22 cellular contexts compared by ENCODE assay signal in genomic region chr2:11186145-11186544, GRCh38. TPM values are rescaled to one million over a fixed set of nuclear protein-coding genes. Genes with fewer than 3 reads are reported as not detected.
A peak's percentile ranks its signal among the peaks of the same experiment; 100 is the strongest.
DNase-seq lines count a peak whose midpoint lies in the region; ATAC-seq and TF ChIP-seq lines count a peak whose summit lies in the region.
"Had no signal": no experiment of that assay in that cellular context is flagged by ENCODE, and none has a peak within 500 bp of the region (broad histone marks: within the 10 kb centered on the region; RNA-seq: fewer than 3 reads in every experiment).

No MANE protein-coding gene starts in this region.

- no peak for DNase-seq in activated naive CD4-positive, alpha-beta T cell treated with anti-CD3 and anti-CD28 coated beads, Interleukin-2, amount 10 ng/mL, durations not matched to agents 7 days and 5 days
- no peak for DNase-seq in CD8-positive, alpha-beta T cell
- DNase-seq in osteoblast (ENCODE audit: insufficient read length, low spot score, missing footprints), result peak; percentile 17
- no peak for DNase-seq in activated CD4-positive, alpha-beta T cell treated with anti-CD3 and anti-CD28 coated beads for 48 hours
- DNase-seq in activated gamma-delta T cell (lab: John Stamatoyannopoulos, UW), result no peak
- DNase-seq in NCI-H1694 treated with DMSO at 0.1 percent for 48 hours (lab: John Stamatoyannopoulos, UW), result no peak
- DNase-seq: CD4-positive, CD25-positive, alpha-beta regulatory T cell; CD8-positive, alpha-beta memory T cell; DMS 273 treated with DMSO at 0.1 percent for 48 hours; DMS79; EL; GDM1; GM23248; H7; HCEC 1CT had no signal

- no peak overlapping the region for H3K4me3 Mint-ChIP-seq in activated naive CD4-positive, alpha-beta T cell treated with anti-CD3 and anti-CD28 coated beads, Interleukin-2, amount 50 U/mL, for 24 hours
- no peak overlapping the region for H3K4me3 Mint-ChIP-seq in activated naive CD4-positive, alpha-beta T cell treated with anti-CD3 and anti-CD28 coated beads, Interleukin-2, amount 10 ng/mL, durations not matched to agents 7 days and 5 days
- no peak overlapping the region for H3K4me3 Mint-ChIP-seq in CD8-positive, alpha-beta T cell
- H3K4me3 Mint-ChIP-seq: B cell; CD4-positive, CD25-positive, alpha-beta regulatory T cell; CD8-positive, alpha-beta memory T cell had no signal

- ATAC-seq in CD8-positive, alpha-beta T cell, result no peak
- ATAC-seq: GM12878 had no signal

- no peak overlapping the region for H3K27ac ChIP-seq in CD8-positive, alpha-beta T cell (ENCODE audit: low read depth, low read length)
- H3K27ac ChIP-seq in osteoblast (ENCODE audit: low read depth, low read length), result no peak overlapping the region
- H3K27ac ChIP-seq: 22Rv1, BLaER1, C4-2B had no signal

- no peak for TF ChIP-seq CTCF in CD8-positive, alpha-beta T cell (IDR thresholded peaks at IDR 0.05)
- no peak for TF ChIP-seq CTCF in osteoblast (IDR thresholded peaks at IDR 0.05; ENCODE audit: extremely low read depth, low read depth, low read length)

- no peak overlapping the region for H2AFZ ChIP-seq in osteoblast (ENCODE audit: low read length)
- H2AFZ ChIP-seq: GM23248 had no signal

- no peak overlapping the region for H3K4me2 ChIP-seq in osteoblast (ENCODE audit: insufficient read depth, low read length)
- H3K4me2 ChIP-seq: BLaER1 had no signal

- POLR2A ChIA-PET in CD8-positive, alpha-beta T cell (lab: Charles Lee), result no interaction called here

- H3K36me3 Mint-ChIP-seq in activated naive CD4-positive, alpha-beta T cell treated with anti-CD3 and anti-CD28 coated beads, Interleukin-2, amount 50 U/mL, for 24 hours, result peaks cover 15% of the 10 kb centered on the region
- peaks cover 16% of the 10 kb centered on the region for H3K36me3 Mint-ChIP-seq in activated naive CD4-positive, alpha-beta T cell treated with anti-CD3 and anti-CD28 coated beads, Interleukin-2, amount 10 ng/mL, durations not matched to agents 7 days and 5 days
- H3K36me3 Mint-ChIP-seq in CD8-positive, alpha-beta T cell, result peaks cover 45% of the 10 kb centered on the region

- no peaks in the 10 kb centered on the region for H3K9me3 Mint-ChIP-seq in activated naive CD4-positive, alpha-beta T cell treated with anti-CD3 and anti-CD28 coated beads, Interleukin-2, amount 50 U/mL, for 24 hours
- H3K9me3 Mint-ChIP-seq in activated naive CD4-positive, alpha-beta T cell treated with anti-CD3 and anti-CD28 coated beads, Interleukin-2, amount 10 ng/mL, durations not matched to agents 7 days and 5 days, result no peaks in the 10 kb centered on the region
- H3K9me3 Mint-ChIP-seq in CD8-positive, alpha-beta T cell, result no peaks in the 10 kb centered on the region
- H3K9me3 Mint-ChIP-seq: CD4-positive, CD25-positive, alpha-beta regulatory T cell; CD8-positive, alpha-beta memory T cell had no signal

- H3K79me2 ChIP-seq in osteoblast (ENCODE audit: insufficient read depth, low read length), result no peaks in the 10 kb centered on the region

- CTCF ChIA-PET in activated naive CD4-positive, alpha-beta T cell treated with anti-CD3 and anti-CD28 coated beads, Interleukin-2, amount 10 ng/mL, durations not matched to agents 7 days and 5 days (lab: Charles Lee), result no interaction called here
- CTCF ChIA-PET in CD8-positive, alpha-beta T cell (lab: Charles Lee), result no interaction called here

- no peaks in the 10 kb centered on the region for H3K4me1 ChIP-seq in CD8-positive, alpha-beta T cell (ENCODE audit: insufficient read depth, low read length)
- peaks cover 8% of the 10 kb centered on the region for H3K4me1 ChIP-seq in endocrine pancreas (ENCODE audit: control insufficient read depth, insufficient read depth, low read length)
- peaks cover 6% of the 10 kb centered on the region for H3K4me1 ChIP-seq in osteoblast (ENCODE audit: insufficient read depth, low read length)
- H3K4me1 ChIP-seq: BLaER1 had no signal

- no peaks in the 10 kb centered on the region for H3K27me3 ChIP-seq in CD8-positive, alpha-beta T cell (ENCODE audit: insufficient read depth, low read length)
- no peaks in the 10 kb centered on the region for H3K27me3 ChIP-seq in endocrine pancreas (ENCODE audit: control insufficient read depth, insufficient read depth, low read length)
- H3K27me3 ChIP-seq in osteoblast (ENCODE audit: insufficient read depth, low read length), result no peaks in the 10 kb centered on the region
- H3K27me3 ChIP-seq: BLaER1 had no signal

- H3K36me3 ChIP-seq in CD8-positive, alpha-beta T cell (ENCODE audit: insufficient read depth, low read length), result peaks cover 3% of the 10 kb centered on the region
- H3K36me3 ChIP-seq in endocrine pancreas (ENCODE audit: control insufficient read depth, insufficient read depth, low read length) (no peaks in the 10 kb centered on the region), osteoblast (ENCODE audit: insufficient read depth, low read length) (peaks cover 25% of the 10 kb centered on the region)

- intact Hi-C loops in CD8-positive, alpha-beta T cell (cut with DNase I, micrococcal nuclease), result no loop called here

- H3K4me1 Mint-ChIP-seq in activated naive CD4-positive, alpha-beta T cell treated with anti-CD3 and anti-CD28 coated beads, Interleukin-2, amount 50 U/mL, for 24 hours, result no peaks in the 10 kb centered on the region
- no peaks in the 10 kb centered on the region for H3K4me1 Mint-ChIP-seq in activated naive CD4-positive, alpha-beta T cell treated with anti-CD3 and anti-CD28 coated beads, Interleukin-2, amount 10 ng/mL, durations not matched to agents 7 days and 5 days
- no peaks in the 10 kb centered on the region for H3K4me1 Mint-ChIP-seq in CD8-positive, alpha-beta T cell (ENCODE audit: low read depth)
- H3K4me1 Mint-ChIP-seq: B cell; CD8-positive, alpha-beta memory T cell had no signal

- no peaks in the 10 kb centered on the region for H3K9me3 ChIP-seq in CD8-positive, alpha-beta T cell (ENCODE audit: low read length)
- H3K9me3 ChIP-seq in endocrine pancreas (ENCODE audit: control insufficient read depth, low read length), result no peaks in the 10 kb centered on the region
- H3K9me3 ChIP-seq in osteoblast (ENCODE audit: low read depth, low read length), result no peaks in the 10 kb centered on the region
- H3K9me3 ChIP-seq: BLaER1 had no signal

- H4K20me1 ChIP-seq in osteoblast (ENCODE audit: insufficient read depth, low read length), result no peaks in the 10 kb centered on the region
- H4K20me1 ChIP-seq: BLaER1 had no signal

- H3K27ac Mint-ChIP-seq in activated naive CD4-positive, alpha-beta T cell treated with anti-CD3 and anti-CD28 coated beads, Interleukin-2, amount 50 U/mL, for 24 hours, result peak overlapping the region; percentile 84
- no peak overlapping the region for H3K27ac Mint-ChIP-seq in activated naive CD4-positive, alpha-beta T cell treated with anti-CD3 and anti-CD28 coated beads, Interleukin-2, amount 10 ng/mL, durations not matched to agents 7 days and 5 days
- H3K27ac Mint-ChIP-seq in CD8-positive, alpha-beta T cell, result peak overlapping the region; percentile 37
- H3K27ac Mint-ChIP-seq: B cell; CD4-positive, CD25-positive, alpha-beta regulatory T cell had no signal

- no peak overlapping the region for H3K4me3 ChIP-seq in CD8-positive, alpha-beta T cell (ENCODE audit: low read depth, low read length)
- H3K4me3 ChIP-seq in endocrine pancreas (ENCODE audit: control insufficient read depth, insufficient read depth, low read length) (peak overlapping the region; percentile 29), osteoblast (ENCODE audit: insufficient read depth, low read length) (no peak overlapping the region)
- H3K4me3 ChIP-seq: BLaER1, GM12878, GM23248 had no signal

- no peak overlapping the region for H3K9ac ChIP-seq in endocrine pancreas (ENCODE audit: control insufficient read depth, insufficient read depth, low read length)
- H3K9ac ChIP-seq: BLaER1 had no signal

- no peaks in the 10 kb centered on the region for H3K27me3 Mint-ChIP-seq in activated naive CD4-positive, alpha-beta T cell treated with anti-CD3 and anti-CD28 coated beads, Interleukin-2, amount 50 U/mL, for 24 hours
- H3K27me3 Mint-ChIP-seq in activated naive CD4-positive, alpha-beta T cell treated with anti-CD3 and anti-CD28 coated beads, Interleukin-2, amount 10 ng/mL, durations not matched to agents 7 days and 5 days, result no peaks in the 10 kb centered on the region
- H3K27me3 Mint-ChIP-seq in CD8-positive, alpha-beta T cell (ENCODE audit: low read depth), result no peaks in the 10 kb centered on the region
- H3K27me3 Mint-ChIP-seq: B cell; CD4-positive, CD25-positive, alpha-beta regulatory T cell; CD8-positive, alpha-beta memory T cell had no signal

RNA-seq across cellular contexts. Expression of gene SLC66A3, which starts 30.9 kb away (rescaled TPM):
- 1 to 10 TPM; 4.8 to 5.5 TPM for total RNA-seq in CD8-positive, alpha-beta T cell
- 65.1 and 68.8 TPM in 2 replicates for total RNA-seq in osteoblast

Comparison
In these comparisons a context has a peak if more than half of its experiments do, and no peak if none do; other contexts are left out.
1. RNA of gene SLC66A3, which starts 30.9 kb away (total RNA-seq): 65.1 to 68.8 TPM in osteoblast; 4.8 to 5.5 TPM in CD8-positive, alpha-beta T cell; every median in the first group is over 10 times any median in the second.